ENCODE assay signal across 21 cellular contexts in genomic region chr3:146404451-146404850, GRCh38.
A peak's percentile ranks its signal among the peaks of the same experiment; 100 is the strongest.
DNase-seq lines count a peak whose midpoint lies in the region; ATAC-seq, FAIRE-seq and TF ChIP-seq lines count a peak whose summit lies in the region.
"Had no signal": no experiment of that assay in that cellular context is flagged by ENCODE, and none has a peak within 500 bp of the region (broad histone marks: within the 10 kb centered on the region; RNA-seq: fewer than 3 reads in every experiment).

No MANE protein-coding gene starts in this region.

- DNase-seq in AG04450 (ENCODE audit: low read depth, low spot score) (peak; percentile 4), M059J (ENCODE audit: low read depth) (peak; percentile 71), bronchial epithelial cell (ENCODE audit: low read depth) (peak; percentile 8), iris pigment epithelial cell (ENCODE audit: low read depth) (peak; percentile 20), NCI-H510A treated with DMSO at 0.1 percent for 48 hours (lab: John Stamatoyannopoulos, UW) (no peak), iPS-NIHi7 (ENCODE audit: extremely low spot score) (no peak)
- no peak for DNase-seq in CD8-positive, alpha-beta T cell
- no peak for DNase-seq in activated CD8-positive, alpha-beta memory T cell treated with anti-CD3 and anti-CD28 coated beads for 24 hours
- DNase-seq: Caco-2, KBM-7, NCI-H1105 treated with DMSO at 0.1 percent for 48 hours, NCI-H1694, NCI-H774, OCI-M1, SIG-M5 had no signal

- POLR2A ChIA-PET in AG04450 (lab: Yijun Ruan, JAX) = no interaction called here
- POLR2A ChIA-PET in CD8-positive, alpha-beta T cell (lab: Charles Lee) = no interaction called here

- no peak for TF ChIP-seq CTCF in AG04450 (IDR thresholded peaks at IDR 0.05; ENCODE audit: low read depth, low read length)
- TF ChIP-seq CTCF in bronchial epithelial cell (IDR thresholded peaks at IDR 0.05; ENCODE audit: insufficient read depth, low read length, severe bottlenecking) = no peak
- no peak for TF ChIP-seq CTCF in CD8-positive, alpha-beta T cell (IDR thresholded peaks at IDR 0.05)

- CTCF ChIA-PET in AG04450 (lab: Charles Lee) = no interaction called here
- CTCF ChIA-PET in CD8-positive, alpha-beta T cell (lab: Charles Lee) = no interaction called here

- H3K27me3 ChIP-seq in AG04450 (ENCODE audit: control insufficient read depth, insufficient read depth, low read length) (no peaks in the 10 kb centered on the region), bronchial epithelial cell (ENCODE audit: control insufficient read depth, insufficient read depth, low read length) (no peaks in the 10 kb centered on the region)
- H3K27me3 ChIP-seq in CD8-positive, alpha-beta T cell (ENCODE audit: insufficient read depth, low read length) = no peaks in the 10 kb centered on the region

- no peaks in the 10 kb centered on the region for H3K9me3 Mint-ChIP-seq in CD8-positive, alpha-beta T cell

- intact Hi-C loops in CD8-positive, alpha-beta T cell (cut with DNase I, micrococcal nuclease) = no loop called here

- no peak overlapping the region for H3K27ac ChIP-seq in AG04450 (ENCODE audit: low read depth, low read length)
- H3K27ac ChIP-seq in CD8-positive, alpha-beta T cell (ENCODE audit: low read depth, low read length) = no peak overlapping the region
- H3K27ac ChIP-seq: 22Rv1, RWPE1 had no signal

- H3K9me3 ChIP-seq in AG04450 (ENCODE audit: control insufficient read depth, insufficient read depth, low read length) = no peaks in the 10 kb centered on the region
- H3K9me3 ChIP-seq in CD8-positive, alpha-beta T cell (ENCODE audit: low read length) = no peaks in the 10 kb centered on the region
- H3K9me3 ChIP-seq: Caco-2 had no signal

- H3K36me3 ChIP-seq in bronchial epithelial cell (ENCODE audit: control insufficient read depth, insufficient read depth, low read length) = no peaks in the 10 kb centered on the region
- no peaks in the 10 kb centered on the region for H3K36me3 ChIP-seq in CD8-positive, alpha-beta T cell (ENCODE audit: insufficient read depth, low read length)

- no peak overlapping the region for H3K4me3 Mint-ChIP-seq in CD8-positive, alpha-beta T cell
- H3K4me3 Mint-ChIP-seq: B cell had no signal

- ATAC-seq in CD8-positive, alpha-beta T cell = no peak
- ATAC-seq: SK-N-SH treated with all-trans-retinoic acid at 6 μM for 48 hours had no signal

- no peak overlapping the region for H3K4me3 ChIP-seq in AG04450 (ENCODE audit: low read depth, low read length)
- no peak overlapping the region for H3K4me3 ChIP-seq in bronchial epithelial cell (ENCODE audit: low read depth, low read length)
- H3K4me3 ChIP-seq in CD8-positive, alpha-beta T cell (ENCODE audit: low read depth, low read length) = no peak overlapping the region

- no peak overlapping the region for H3K27ac Mint-ChIP-seq in CD8-positive, alpha-beta T cell
- H3K27ac Mint-ChIP-seq: B cell had no signal

- FAIRE-seq in bronchial epithelial cell (lab: Jason Lieb, UNC) = no peak
- FAIRE-seq: GM12891, H1 had no signal

- no peaks in the 10 kb centered on the region for H3K4me1 ChIP-seq in CD8-positive, alpha-beta T cell (ENCODE audit: insufficient read depth, low read length)
- H3K4me1 ChIP-seq: Caco-2 had no signal

- no peaks in the 10 kb centered on the region for H3K4me1 Mint-ChIP-seq in CD8-positive, alpha-beta T cell (ENCODE audit: low read depth)
- H3K4me1 Mint-ChIP-seq: B cell had no signal

- H3K27me3 Mint-ChIP-seq in CD8-positive, alpha-beta T cell (ENCODE audit: low read depth) = peaks cover 4% of the 10 kb centered on the region
- H3K27me3 Mint-ChIP-seq: B cell had no signal

- H3K36me3 Mint-ChIP-seq in CD8-positive, alpha-beta T cell = no peaks in the 10 kb centered on the region

Comparison
In these comparisons a context has a peak if more than half of its experiments do, and no peak if none do; other contexts are left out.
1. DNase-seq: peak in AG04450 (single experiment), M059J (single experiment), bronchial epithelial cell (single experiment) and iris pigment epithelial cell (single experiment); none in NCI-H510A treated with DMSO at 0.1 percent for 48 hours (single experiment), CD8-positive, alpha-beta T cell (0 of 7), iPS-NIHi7 (single experiment) and activated CD8-positive, alpha-beta memory T cell treated with anti-CD3 and anti-CD28 coated beads for 24 hours (single experiment).